Comparison of ENCODE assay signal across 18 cellular contexts in the genomic region with DNA sequence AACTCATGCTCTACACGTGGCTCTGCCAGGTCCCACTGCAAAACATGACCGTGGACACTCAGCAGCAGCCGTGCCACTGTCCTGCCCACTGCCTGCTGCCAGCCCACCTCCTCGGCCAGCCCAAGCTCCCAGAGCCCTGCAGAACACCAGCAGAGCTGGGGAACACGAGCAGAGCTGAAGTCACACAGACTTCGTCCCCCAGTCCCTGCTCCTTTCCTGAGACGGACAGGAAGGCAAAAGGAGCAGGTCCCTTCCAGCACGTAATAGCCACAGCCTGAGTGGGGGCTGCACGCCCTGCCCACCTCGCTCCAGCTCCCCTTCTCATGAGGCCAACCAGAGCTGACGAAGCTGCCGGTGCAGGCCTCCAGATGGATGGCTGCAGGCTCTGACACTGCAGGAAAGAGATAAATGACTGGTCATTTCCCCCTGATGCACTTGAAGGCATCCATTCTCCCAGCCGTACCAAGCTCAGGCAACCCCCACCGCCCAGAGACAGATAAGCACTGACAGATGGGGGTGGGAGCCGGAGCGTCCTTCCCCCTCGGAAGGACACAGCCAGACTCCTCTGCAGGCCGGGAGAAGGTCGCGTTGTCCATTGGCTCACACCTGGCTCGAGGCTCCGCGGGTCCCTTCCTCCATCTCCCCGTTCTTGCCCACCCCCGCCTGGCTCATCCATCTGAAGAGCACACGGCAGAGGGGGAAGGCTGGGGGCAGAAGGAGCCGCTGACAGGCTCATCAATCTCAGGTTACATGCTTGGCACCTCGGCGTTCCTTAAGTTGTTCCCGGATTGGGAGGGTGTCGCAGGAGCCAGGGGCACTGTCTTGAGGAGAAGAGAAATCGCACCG.
DNase-seq lines count a peak whose midpoint lies in the region; ATAC-seq, FAIRE-seq and TF ChIP-seq lines count a peak whose summit lies in the region.
"Had no signal": no experiment of that assay in that cellular context is flagged by ENCODE, and none has a peak within 500 bp of the region (broad histone marks: within the 10 kb centered on the region; RNA-seq: fewer than 3 reads in every experiment).

No MANE protein-coding gene starts in this region.

- TF ChIP-seq RAD21 in H1 (IDR thresholded peaks at IDR 0.05 in 1 of 2, conservative IDR thresholded peaks at IDR 0.05 in 1 of 2; ENCODE audit: low read depth in 2 of 2, low read length in 2 of 2) = no peak

- H2AK5ac ChIP-seq in H1 (ENCODE audit: low read depth, low read length) = no peak overlapping the region

- 0 out of 2 replicates have a peak overlapping the region, but pooled peaks have one; percentile 63 for H2BK15ac ChIP-seq in H1 (ENCODE audit: low read length)

- 0 out of 2 replicates have a peak overlapping the region, but pooled peaks have one; percentile 34 for H3K18ac ChIP-seq in H1 (ENCODE audit: extremely low read depth, low read length)

- H4K5ac ChIP-seq in H1 (ENCODE audit: insufficient read length, low read depth, low read length) = no peak overlapping the region

- H4K8ac ChIP-seq in H1 (ENCODE audit: extremely low read depth, insufficient read depth, low read length) = no peak overlapping the region; the same call in 1 of the 2 replicates

- H3K79me1 ChIP-seq in H1 (ENCODE audit: low read depth, low read length) = no peaks in the 10 kb centered on the region

- TF ChIP-seq EP300 in H1 (IDR thresholded peaks at IDR 0.05; ENCODE audit: borderline replicate concordance in 1 of 2, low read depth in 2 of 2, low read length in 2 of 2) = no peak

- no peak for TF ChIP-seq POLR2A in H1 (IDR thresholded peaks at IDR 0.05; ENCODE audit: control extremely low read depth in 1 of 2, low read depth in 2 of 2, low read length in 2 of 2)

- 86% methylated on average over 33 of the region's 33 CpGs; no CpG with 5 or more reads in 1 of the 2 experiments for WGBS in H1 (ENCODE audit: extremely low coverage in 1 of 2, insufficient coverage in 1 of 2, insufficient read length in 1 of 2, insufficient replicate concordance in 2 of 2, low coverage in 1 of 2, low lambda C conversion rate in 2 of 2, missing lambda C conversion rate in 1 of 2), 2 experiments
- WGBS in aorta, 2 donors = 70 to 84% methylated on average over 30 to 33 of the region's 33 CpGs

- CTCF ChIA-PET in H1 (lab: Charles Lee; ENCODE audit: partially characterized antibody) = interaction anchor here (1.0 kb wide), 2 partner anchors 166 to 228 kb away, joined by 3 to 4 read pairs; no protein-coding TSS in a partner anchor

- peak overlapping the region; percentile 72; the same call in 1 of the 2 replicates for H2AFZ ChIP-seq in H1 (ENCODE audit: low read length)
- H2AFZ ChIP-seq: hepatocyte had no signal

- no peak overlapping the region for H3K4me3 ChIP-seq in H1 (ENCODE audit: extremely low read depth in 1 of 4, insufficient read depth in 2 of 4, low read depth in 3 of 4, low read length in 4 of 4)
- H3K4me3 ChIP-seq in aorta (ENCODE audit: low read length in 2 of 2) = no peak overlapping the region
- H3K4me3 ChIP-seq: adrenal gland, hepatocyte, left lung had no signal

- no peaks in the 10 kb centered on the region for H3K23me2 ChIP-seq in H1 (ENCODE audit: low read depth, low read length)

- ATAC-seq in aorta (ENCODE audit: low FRiP score) = no peak
- ATAC-seq: activated CD4-positive, alpha-beta T cell treated with anti-CD3 and anti-CD28 coated beads for 36 hours; activated T-cell treated with anti-CD3 and anti-CD28 coated beads, Interleukin-2, amount 50 U/mL, for 72 hours; left lung; naive thymus-derived CD4-positive, alpha-beta T cell had no signal

- H3K4ac ChIP-seq in H1 (replicated peaks; ENCODE audit: insufficient read length, low read depth, low read length) = no peak overlapping the region

- no peaks in the 10 kb centered on the region for H3K79me2 ChIP-seq in H1 (ENCODE audit: control insufficient read depth in 1 of 2, insufficient read depth in 2 of 2, low read length in 2 of 2)
- H3K79me2 ChIP-seq: hepatocyte had no signal

- no peak overlapping the region for H3K4me3 Mint-ChIP-seq in neural crest cell
- H3K4me3 Mint-ChIP-seq: activated CD4-positive, alpha-beta T cell treated with anti-CD3 and anti-CD28 coated beads for 36 hours; activated T-cell treated with anti-CD3 and anti-CD28 coated beads, Interleukin-2, amount 50 U/mL, for 72 hours; dendritic cell treated with granulocyte-macrophage colony-stimulating factor and Interleukin-4, amounts not matched to agents 40 ng/mL and 50 ng/mL, for 4 days; naive thymus-derived CD4-positive, alpha-beta T cell had no signal

- no peak overlapping the region for H4K91ac ChIP-seq in H1 (replicated peaks; ENCODE audit: insufficient read length, low read length)

- TF ChIP-seq CTCF in H1 (IDR thresholded peaks at IDR 0.05; ENCODE audit: control extremely low read depth in 1 of 3, insufficient read depth in 1 of 3, low read depth in 1 of 3, low read length in 3 of 3) (no peak), neural crest cell (conservative IDR thresholded peaks at IDR 0.05) (no peak)

- no peak overlapping the region for H3K23ac ChIP-seq in H1 (ENCODE audit: insufficient read length)

- no peak overlapping the region for H2BK5ac ChIP-seq in H1 (ENCODE audit: low read depth, low read length)

- no peaks in the 10 kb centered on the region for H3K4me1 Mint-ChIP-seq in neural crest cell
- H3K4me1 Mint-ChIP-seq: activated CD4-positive, alpha-beta T cell treated with anti-CD3 and anti-CD28 coated beads for 36 hours had no signal

- no peak for FAIRE-seq in H1 (lab: Jason Lieb, UNC)

- H3K36me3 Mint-ChIP-seq in neural crest cell (ENCODE audit: low read depth) = no peaks in the 10 kb centered on the region

- DNase-seq in CMK (ENCODE audit: low read depth) = peak; percentile 24
- DNase-seq in OCI-M1 (lab: John Stamatoyannopoulos, UW) = peak; percentile 32
- peak in 1 of 2 experiments; percentile 43 for DNase-seq in H1 (ENCODE audit: low read depth in 1 of 2, low spot score in 2 of 2)
- DNase-seq in neural crest cell (ENCODE audit: low read depth, low spot score) = no peak
- DNase-seq in stimulated activated CD4-positive, alpha-beta T cell treated with anti-CD3 and anti-CD28 coated beads, Interleukin-2, amount 100 ng/mL, for 24 hours = no peak
- no peak for DNase-seq in Kasumi-1 (lab: John Stamatoyannopoulos, UW)
- DNase-seq in NCI-H510A (lab: John Stamatoyannopoulos, UW) = no peak
- DNase-seq in aorta = no peak
- DNase-seq: activated CD4-positive, alpha-beta T cell treated with anti-CD3 and anti-CD28 coated beads for 36 hours; activated T-cell treated with anti-CD3 and anti-CD28 coated beads, Interleukin-2, amount 50 U/mL, for 72 hours; COR-L47; left lung; naive thymus-derived CD4-positive, alpha-beta T cell; NCI-H774; T-helper 1 cell had no signal

- no peaks in the 10 kb centered on the region for H3K9me3 ChIP-seq in H1 (ENCODE audit: insufficient read depth in 2 of 2, low read depth in 1 of 2, low read length in 1 of 2)
- H3K9me3 ChIP-seq in aorta (ENCODE audit: control insufficient read depth, low read length) = no peaks in the 10 kb centered on the region
- H3K9me3 ChIP-seq: adrenal gland, left lung had no signal

- H3K9ac ChIP-seq in H1 (replicated peaks in 1 of 4; ENCODE audit: extremely low read depth in 1 of 4, low read depth in 3 of 4, low read length in 3 of 4) = no peak overlapping the region

- peak overlapping the region; percentile 71; the same call in 1 of the 2 replicates for H2BK12ac ChIP-seq in H1 (ENCODE audit: low read depth, low read length)

- no peaks in the 10 kb centered on the region for H4K20me1 ChIP-seq in H1 (replicated peaks in 1 of 2; ENCODE audit: control insufficient read depth in 1 of 2, insufficient read depth in 2 of 2, low read length in 2 of 2)

- POLR2A ChIA-PET in H1 (lab: Charles Lee; ENCODE audit: partially characterized antibody) = no interaction called here

- no peak overlapping the region for H3K56ac ChIP-seq in H1 (replicated peaks; ENCODE audit: insufficient read length, low read depth, low read length)

- H3K9me3 Mint-ChIP-seq in neural crest cell = no peaks in the 10 kb centered on the region
- H3K9me3 Mint-ChIP-seq: activated T-cell treated with anti-CD3 and anti-CD28 coated beads, Interleukin-2, amount 50 U/mL, for 72 hours; dendritic cell treated with granulocyte-macrophage colony-stimulating factor and Interleukin-4, amounts not matched to agents 40 ng/mL and 50 ng/mL, for 4 days had no signal

- H3K27ac ChIP-seq in H1 (ENCODE audit: low read depth, low read length) = no peak overlapping the region; the same call in 1 of the 2 replicates
- H3K27ac ChIP-seq in aorta (ENCODE audit: low read depth in 1 of 2, low read length in 2 of 2) = no peak overlapping the region
- H3K27ac ChIP-seq: adrenal gland, hepatocyte, left lung had no signal

- H3K27me3 ChIP-seq in H1 (replicated peaks in 1 of 4; ENCODE audit: control insufficient read depth in 3 of 4, extremely low read depth in 1 of 4, insufficient read depth in 3 of 4, low read length in 3 of 4) = no peaks in the 10 kb centered on the region
- no peaks in the 10 kb centered on the region for H3K27me3 ChIP-seq in aorta (ENCODE audit: control insufficient read depth in 1 of 2, insufficient read depth in 2 of 2, low read length in 1 of 2)
- H3K27me3 ChIP-seq: adrenal gland, hepatocyte, left lung had no signal

- no peaks in the 10 kb centered on the region for H3K27me3 Mint-ChIP-seq in neural crest cell (ENCODE audit: low read depth)
- H3K27me3 Mint-ChIP-seq: activated CD4-positive, alpha-beta T cell treated with anti-CD3 and anti-CD28 coated beads for 36 hours; naive thymus-derived CD4-positive, alpha-beta T cell had no signal

- peak overlapping the region in 1 of 2 experiments; percentile 0; a peak in 1 of 4 replicates for H3K4me2 ChIP-seq in H1 (ENCODE audit: insufficient read depth in 1 of 2, low read depth in 2 of 2, low read length in 2 of 2)
- H3K4me2 ChIP-seq: hepatocyte had no signal

- peaks cover 0 to 10% (median 1%) of the 10 kb centered on the region in 4 experiments; a peak in 3 of 7 replicates for H3K4me1 ChIP-seq in H1 (replicated peaks in 1 of 4; ENCODE audit: control insufficient read depth in 3 of 4, insufficient read depth in 4 of 4, low read length in 3 of 4)
- H3K4me1 ChIP-seq in aorta (ENCODE audit: control insufficient read depth in 1 of 2, insufficient read depth in 2 of 2, low read length in 2 of 2) = peaks cover 0 to 2% of the 10 kb centered on the region in 2 donors
- H3K4me1 ChIP-seq: left lung had no signal

- intact Hi-C loops in aorta (cut with DNase I) = loop anchor here in 1 of 2 donors (10.0 kb wide), 1 partner anchor 153 kb away; a partner anchor contains a TSS

- no peak overlapping the region for H2BK20ac ChIP-seq in H1 (ENCODE audit: low read length)

- no peaks in the 10 kb centered on the region for H3K36me3 ChIP-seq in H1 (ENCODE audit: control insufficient read depth in 2 of 4, insufficient read depth in 4 of 4, low read length in 3 of 4)
- no peaks in the 10 kb centered on the region for H3K36me3 ChIP-seq in aorta (ENCODE audit: control insufficient read depth in 1 of 2, insufficient read depth in 2 of 2, low read length in 1 of 2)
- H3K36me3 ChIP-seq: adrenal gland, left lung had no signal

- H3K14ac ChIP-seq in H1 (ENCODE audit: insufficient read length) = no peak overlapping the region

- no peak overlapping the region for H2BK120ac ChIP-seq in H1 (replicated peaks; ENCODE audit: low read depth, low read length)

- H3K27ac Mint-ChIP-seq in neural crest cell (ENCODE audit: unreplicated experiment) = peak overlapping the region; percentile 27
- H3K27ac Mint-ChIP-seq: activated CD4-positive, alpha-beta T cell treated with anti-CD3 and anti-CD28 coated beads for 36 hours; activated T-cell treated with anti-CD3 and anti-CD28 coated beads, Interleukin-2, amount 50 U/mL, for 72 hours; dendritic cell treated with granulocyte-macrophage colony-stimulating factor and Interleukin-4, amounts not matched to agents 40 ng/mL and 50 ng/mL, for 4 days; naive thymus-derived CD4-positive, alpha-beta T cell had no signal

Comparison
In these comparisons a context has a peak if more than half of its experiments do, and no peak if none do; other contexts are left out.
1. DNase-seq: peak in CMK (single experiment) and OCI-M1 (single experiment); none in neural crest cell (single experiment), stimulated activated CD4-positive, alpha-beta T cell treated with anti-CD3 and anti-CD28 coated beads, Interleukin-2, amount 100 ng/mL, for 24 hours (0 of 2), Kasumi-1 (0 of 2), NCI-H510A (single experiment) and aorta (0 of 2).